ENCODE assay signal across 10 cellular contexts in the genomic region with DNA sequence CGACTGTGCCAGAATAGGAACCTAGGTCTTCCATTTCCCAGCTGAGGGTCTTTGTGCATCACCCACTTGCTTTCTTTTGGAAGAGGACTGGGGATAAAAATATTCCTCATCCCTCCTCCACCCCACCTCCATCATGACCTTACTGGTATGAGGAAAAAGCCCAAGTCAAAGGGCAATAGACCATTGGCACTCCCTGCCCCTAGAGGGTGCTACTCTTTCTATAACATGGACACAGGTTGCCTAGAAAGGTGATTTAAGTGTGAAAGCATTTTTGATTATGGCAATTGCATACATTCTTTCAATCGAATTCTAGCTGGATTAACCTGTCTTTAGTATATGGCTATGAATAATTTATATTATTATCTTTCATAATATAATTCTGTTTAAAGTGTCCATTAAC. TPM values are rescaled to one million over a fixed set of nuclear protein-coding genes. Genes with fewer than 3 reads are reported as not detected.
DNase-seq lines count a peak whose midpoint lies in the region; ATAC-seq and TF ChIP-seq lines count a peak whose summit lies in the region.
"Had no signal": no experiment of that assay in that cellular context is flagged by ENCODE, and none has a peak within 500 bp of the region (broad histone marks: within the 10 kb centered on the region; RNA-seq: fewer than 3 reads in every experiment).

No MANE protein-coding gene starts in this region.

- CTCF ChIA-PET in mammary epithelial cell (lab: Charles Lee; ENCODE audit: low non-redundant PET): no interaction called here

- ATAC-seq in HG02610 (IDR thresholded peaks at IDR 0.05; ENCODE audit: unreplicated experiment): no peak
- ATAC-seq: activated CD4-positive, CD25-positive, alpha-beta regulatory T cell treated with anti-CD3 and anti-CD28 coated beads, Interleukin-2, amount 50 U/mL, for 24 hours had no signal

- no peak overlapping the region for H3K56ac ChIP-seq in mesendoderm (ENCODE audit: low read length)

- H3K18ac ChIP-seq in mesendoderm (ENCODE audit: low read length): no peak overlapping the region

- TF ChIP-seq CTCF in mammary epithelial cell (conservative IDR thresholded peaks at IDR 0.05 in 1 of 2, IDR thresholded peaks at IDR 0.05 in 1 of 2; ENCODE audit: extremely low read depth in 1 of 2, insufficient read depth in 1 of 2, low read depth in 1 of 2, low read length in 2 of 2) (peak; percentile 71 to 80), ascending aorta (IDR thresholded peaks at IDR 0.05) (peak in 1 of 3 experiments; percentile 27)

- no TSS peak for BruUV-seq in mammary epithelial cell (replicated peaks; lab: Mats Ljungman, UMichigan)

- no peak overlapping the region for H4K8ac ChIP-seq in mesendoderm (ENCODE audit: low read depth, low read length)

- H3K23ac ChIP-seq in mesendoderm (ENCODE audit: low read length): no peak overlapping the region

- no peaks in the 10 kb centered on the region for H3K79me1 ChIP-seq in mesendoderm (ENCODE audit: low read length)

- WGBS in mammary epithelial cell (ENCODE audit: low coverage, missing lambda C conversion rate): 50% methylated on average over 2 of the region's 2 CpGs
- no CpG with 5 or more reads among the region's 2 CpGs for WGBS in mesendoderm (ENCODE audit: extremely low coverage, insufficient coverage, low lambda C conversion rate)

- no peak overlapping the region for H2BK15ac ChIP-seq in mesendoderm (replicated peaks; ENCODE audit: low read depth)

- H3K4me3 ChIP-seq in mammary epithelial cell (replicated peaks in 1 of 3; ENCODE audit: insufficient read depth in 1 of 3, low read depth in 2 of 3, low read length in 3 of 3): no peak overlapping the region
- H3K4me3 ChIP-seq in mesendoderm (ENCODE audit: low read length): no peak overlapping the region
- no peak overlapping the region for H3K4me3 ChIP-seq in ascending aorta

- dilution Hi-C loops in mammary epithelial cell (cut with HindIII; ENCODE audit: low sequenced_read_pairs): no loop called here

- no peak for TF ChIP-seq EP300 in Ishikawa (IDR thresholded peaks at IDR 0.05; ENCODE audit: borderline replicate concordance)

- peak; percentile 50 for TF ChIP-seq RAD21 in Ishikawa (IDR thresholded peaks at IDR 0.05; ENCODE audit: low read depth)

- H2AFZ ChIP-seq in mammary epithelial cell (ENCODE audit: low read depth, low read length): no peak overlapping the region

- no peak overlapping the region for H2BK120ac ChIP-seq in mesendoderm (ENCODE audit: low read depth, low read length)

- no peak overlapping the region for H4K5ac ChIP-seq in mesendoderm (ENCODE audit: low read length)

- H3K4me2 ChIP-seq in mammary epithelial cell (ENCODE audit: insufficient read depth, low read depth, low read length) (no peak overlapping the region), mesendoderm (ENCODE audit: low read length) (no peak overlapping the region)

- no peak overlapping the region for H3K4ac ChIP-seq in mesendoderm (ENCODE audit: low read depth, low read length)

- H3K27me3 ChIP-seq in mammary epithelial cell (ENCODE audit: insufficient read depth, low read length): peaks cover 2% of the 10 kb centered on the region
- no peaks in the 10 kb centered on the region for H3K27me3 ChIP-seq in mesendoderm (ENCODE audit: insufficient read depth, low read length, poor library complexity)
- H3K27me3 ChIP-seq in ascending aorta: no peaks in the 10 kb centered on the region

- H3K36me3 ChIP-seq in mammary epithelial cell (ENCODE audit: insufficient read depth, low read length) (no peaks in the 10 kb centered on the region), mesendoderm (ENCODE audit: control insufficient read depth, insufficient read depth, low read length) (no peaks in the 10 kb centered on the region), ascending aorta (no peaks in the 10 kb centered on the region)

- H3K4me1 ChIP-seq in mammary epithelial cell (ENCODE audit: insufficient read depth, low read length) (no peaks in the 10 kb centered on the region), mesendoderm (ENCODE audit: control insufficient read depth, low read depth, low read length) (no peaks in the 10 kb centered on the region), ascending aorta (no peaks in the 10 kb centered on the region)

- H4K20me1 ChIP-seq in mammary epithelial cell (ENCODE audit: insufficient read depth, low read length): no peaks in the 10 kb centered on the region

- intact Hi-C loops in mammary epithelial cell (cut with micrococcal nuclease): loop anchor here (1.0 kb wide), 2 partner anchors 23 to 110 kb away; partner anchors contain the start of gene ZNF618
- intact Hi-C loops in ascending aorta (cut with DNase I): no loop called here

- no peak overlapping the region for H3K27ac ChIP-seq in mammary epithelial cell (ENCODE audit: insufficient read depth, low read depth, low read length)
- no peak overlapping the region for H3K27ac ChIP-seq in mesendoderm (ENCODE audit: low read depth, low read length)
- H3K27ac ChIP-seq in ascending aorta: no peak overlapping the region

- peak; percentile 35 for DNase-seq in ELR (ENCODE audit: low read depth)
- DNase-seq in mammary epithelial cell: no peak
- DNase-seq in mesendoderm: peak; percentile 72
- no peak for DNase-seq in cerebellum (ENCODE audit: low spot score)
- no peak for DNase-seq in ascending aorta (ENCODE audit: low spot score in 2 of 2)
- DNase-seq in globus pallidus (ENCODE audit: low spot score): no peak
- DNase-seq: stimulated activated CD4-positive, alpha-beta T cell treated with anti-CD3 and anti-CD28 coated beads, Interleukin-1b, Interleukin-23, amount 100 ng/mL, for 48 hours had no signal

- no peak overlapping the region for H2AK5ac ChIP-seq in mesendoderm (ENCODE audit: low read length)

- H3K9me3 ChIP-seq in mammary epithelial cell (replicated peaks; ENCODE audit: insufficient read depth, low read length) (no peaks in the 10 kb centered on the region), ascending aorta (no peaks in the 10 kb centered on the region)

- H3K9ac ChIP-seq in mammary epithelial cell (ENCODE audit: insufficient read depth, low read length) (no peak overlapping the region), mesendoderm (ENCODE audit: low read length) (no peak overlapping the region)

- H2BK5ac ChIP-seq in mesendoderm (ENCODE audit: low read length): no peak overlapping the region

- in situ Hi-C loops in mammary epithelial cell (cut with MboI; ENCODE audit: low sequenced_read_pairs in 2 of 2): no loop called here

- H3K79me2 ChIP-seq in mammary epithelial cell (ENCODE audit: insufficient read depth, low read length) (no peaks in the 10 kb centered on the region), mesendoderm (ENCODE audit: control insufficient read depth, insufficient read depth, low read length) (no peaks in the 10 kb centered on the region)

TF ChIP-seq in Ishikawa, 13 proteins besides CTCF, POLR2A, EP300 and RAD21:
- TF ChIP-seq FOXM1 (IDR thresholded peaks at IDR 0.05; ENCODE audit: borderline replicate concordance, low read depth): no peak
- TF ChIP-seq USF1 (IDR thresholded peaks at IDR 0.05): no peak
- no peak for TF ChIP-seq TEAD4 (IDR thresholded peaks at IDR 0.05)
- TF ChIP-seq, protein P1, sequence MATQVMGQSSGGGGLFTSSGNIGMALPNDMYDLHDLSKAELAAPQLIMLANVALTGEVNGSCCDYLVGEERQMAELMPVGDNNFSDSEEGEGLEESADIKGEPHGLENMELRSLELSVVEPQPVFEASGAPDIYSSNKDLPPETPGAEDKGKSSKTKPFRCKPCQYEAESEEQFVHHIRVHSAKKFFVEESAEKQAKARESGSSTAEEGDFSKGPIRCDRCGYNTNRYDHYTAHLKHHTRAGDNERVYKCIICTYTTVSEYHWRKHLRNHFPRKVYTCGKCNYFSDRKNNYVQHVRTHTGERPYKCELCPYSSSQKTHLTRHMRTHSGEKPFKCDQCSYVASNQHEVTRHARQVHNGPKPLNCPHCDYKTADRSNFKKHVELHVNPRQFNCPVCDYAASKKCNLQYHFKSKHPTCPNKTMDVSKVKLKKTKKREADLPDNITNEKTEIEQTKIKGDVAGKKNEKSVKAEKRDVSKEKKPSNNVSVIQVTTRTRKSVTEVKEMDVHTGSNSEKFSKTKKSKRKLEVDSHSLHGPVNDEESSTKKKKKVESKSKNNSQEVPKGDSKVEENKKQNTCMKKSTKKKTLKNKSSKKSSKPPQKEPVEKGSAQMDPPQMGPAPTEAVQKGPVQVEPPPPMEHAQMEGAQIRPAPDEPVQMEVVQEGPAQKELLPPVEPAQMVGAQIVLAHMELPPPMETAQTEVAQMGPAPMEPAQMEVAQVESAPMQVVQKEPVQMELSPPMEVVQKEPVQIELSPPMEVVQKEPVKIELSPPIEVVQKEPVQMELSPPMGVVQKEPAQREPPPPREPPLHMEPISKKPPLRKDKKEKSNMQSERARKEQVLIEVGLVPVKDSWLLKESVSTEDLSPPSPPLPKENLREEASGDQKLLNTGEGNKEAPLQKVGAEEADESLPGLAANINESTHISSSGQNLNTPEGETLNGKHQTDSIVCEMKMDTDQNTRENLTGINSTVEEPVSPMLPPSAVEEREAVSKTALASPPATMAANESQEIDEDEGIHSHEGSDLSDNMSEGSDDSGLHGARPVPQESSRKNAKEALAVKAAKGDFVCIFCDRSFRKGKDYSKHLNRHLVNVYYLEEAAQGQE (IDR thresholded peaks at IDR 0.05; ENCODE audit: low read depth): no peak
- TF ChIP-seq, protein P2, sequence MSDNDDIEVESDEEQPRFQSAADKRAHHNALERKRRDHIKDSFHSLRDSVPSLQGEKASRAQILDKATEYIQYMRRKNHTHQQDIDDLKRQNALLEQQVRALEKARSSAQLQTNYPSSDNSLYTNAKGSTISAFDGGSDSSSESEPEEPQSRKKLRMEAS (IDR thresholded peaks at IDR 0.05): no peak
- TF ChIP-seq EGR1 (IDR thresholded peaks at IDR 0.05): no peak
- no peak for TF ChIP-seq TCF12 (IDR thresholded peaks at IDR 0.05; ENCODE audit: low read depth)
- no peak for TF ChIP-seq NFIC (IDR thresholded peaks at IDR 0.05)
- no peak for TF ChIP-seq CREB1 (IDR thresholded peaks at IDR 0.05; ENCODE audit: low read depth)
- TF ChIP-seq YY1 (IDR thresholded peaks at IDR 0.05; ENCODE audit: low read depth): no peak
- TF ChIP-seq TAF1 (IDR thresholded peaks at IDR 0.05; ENCODE audit: low read depth): no peak
- TF ChIP-seq CEBPB (IDR thresholded peaks at IDR 0.05): no peak
- no peak for TF ChIP-seq ZBTB7A (IDR thresholded peaks at IDR 0.05; ENCODE audit: low read depth)

RNA-seq across cellular contexts. Expression of gene ZNF618, which starts 22.8 kb away (rescaled TPM):
- total RNA-seq in mammary epithelial cell: 10 to 100 TPM; 18.0 to 19.6 TPM
- 8.0 TPM for polyA plus RNA-seq in mammary epithelial cell
- 18.9 TPM for polyA minus RNA-seq in mammary epithelial cell
- 19.8 TPM for polyA plus RNA-seq in mesendoderm (2013, experiment 1 of 2)
- polyA plus RNA-seq in mesendoderm (2013, experiment 2 of 2): 19.5 TPM
- total RNA-seq in cerebellum: 23.9 TPM
- 16.1 TPM for total RNA-seq in ascending aorta

Comparison
In these comparisons a context has a peak if more than half of its experiments do, and no peak if none do; other contexts are left out.
1. DNase-seq: peak in ELR (single experiment) and mesendoderm (single experiment); none in mammary epithelial cell (single experiment), cerebellum (single experiment), ascending aorta (0 of 2) and globus pallidus (single experiment).